ENCODE assay signal across 8 cellular contexts in genomic region chr22:31631381-31631780, GRCh38. TPM values are rescaled to one million over a fixed set of nuclear protein-coding genes. Genes with fewer than 3 reads are reported as not detected.
DNase-seq lines count a peak whose midpoint lies in the region; ATAC-seq, FAIRE-seq and TF ChIP-seq lines count a peak whose summit lies in the region.

No MANE protein-coding gene starts in this region.

- TF ChIP-seq POLR2A in body of pancreas (IDR thresholded peaks at IDR 0.05) = no peak

- peak overlapping the region; percentile 70; the same call in 1 of the 2 replicates for H3K27ac ChIP-seq in 22Rv1
- peak overlapping the region; percentile 84 for H3K27ac ChIP-seq in HL-60 (replicated peaks)
- H3K27ac ChIP-seq in body of pancreas = peak overlapping the region; percentile 2 to 91 (median 84)
- H3K27ac ChIP-seq in mesodermal cell (ENCODE audit: low read depth, low read length, severe bottlenecking) = peak overlapping the region; percentile 92

- H3K36me3 ChIP-seq in body of pancreas (replicated peaks in 1 of 2; ENCODE audit: insufficient read depth in 1 of 2, low read depth in 2 of 2) (no peaks in the 10 kb centered on the region), mesodermal cell (ENCODE audit: control insufficient read depth, insufficient read depth, low read length) (peaks cover 21% of the 10 kb centered on the region)

- peaks cover 72% of the 10 kb centered on the region for H3K4me1 ChIP-seq in body of pancreas
- peaks cover 14% of the 10 kb centered on the region for H3K4me1 ChIP-seq in mesodermal cell (ENCODE audit: control insufficient read depth, insufficient read depth, low read length, poor library complexity, severe bottlenecking)

- ATAC-seq in body of pancreas = no peak

- H3K27me3 ChIP-seq in HL-60 (ENCODE audit: insufficient read depth, poor library complexity, severe bottlenecking) (no peaks in the 10 kb centered on the region), body of pancreas (no peaks in the 10 kb centered on the region)

- FAIRE-seq in HTR-8/SVneo (lab: Jason Lieb, UNC) = no peak

- 83% methylated on average over 9 of the region's 9 CpGs; no CpG with 5 or more reads in 1 of the 2 donors for WGBS in body of pancreas, 2 donors
- 70 to 78% methylated on average over 6 to 9 of the region's 9 CpGs for WGBS in mesodermal cell (ENCODE audit: insufficient coverage in 2 of 2), 2 experiments

- intact Hi-C loops in body of pancreas (cut with DNase I) = no loop called here

- DNase-seq in HL-60 (ENCODE audit: low read depth in 1 of 2, low spot score in 1 of 2) (no peak), body of pancreas (no peak), HTR-8/SVneo (ENCODE audit: insufficient read length, low spot score) (no peak), DMS114 treated with DMSO at 0.1 percent for 48 hours (lab: John Stamatoyannopoulos, UW; ENCODE audit: unreplicated experiment) (no peak), NOMO-1 treated with dmso at 0.1 percent for 144 hours (lab: John Stamatoyannopoulos, UW; ENCODE audit: unreplicated experiment) (no peak), T1000 (lab: John Stamatoyannopoulos, UW) (no peak)

- H3K4me3 ChIP-seq in HL-60 (replicated peaks; ENCODE audit: insufficient read depth, low read length) (peak overlapping the region; percentile 61), body of pancreas (no peak overlapping the region), mesodermal cell (ENCODE audit: extremely low read depth, insufficient read depth, low read length, poor library complexity, severe bottlenecking) (peak overlapping the region; percentile 82)

- TF ChIP-seq CTCF in 22Rv1 (IDR thresholded peaks at IDR 0.05) = no peak
- no peak for TF ChIP-seq CTCF in HL-60 (IDR thresholded peaks at IDR 0.05; ENCODE audit: insufficient read depth, low read length)
- no peak for TF ChIP-seq CTCF in body of pancreas (IDR thresholded peaks at IDR 0.05)

- H3K9me3 ChIP-seq in body of pancreas (no peaks in the 10 kb centered on the region), mesodermal cell (ENCODE audit: control insufficient read depth, low read length) (no peaks in the 10 kb centered on the region)

RNA-seq across cellular contexts. Expression of gene PISD, which starts 30.6 kb away (rescaled TPM):
- 10 to 100 TPM; 22.3 to 31.3 TPM for total RNA-seq in body of pancreas
- polyA plus RNA-seq in mesodermal cell (2013, experiment 1 of 2) = 29.5 TPM
- 25.3 TPM for polyA plus RNA-seq in mesodermal cell (2013, experiment 2 of 2)

Comparison
In these comparisons a context has a peak if more than half of its experiments do, and no peak if none do; other contexts are left out.
1. H3K4me3 ChIP-seq: peak in HL-60 (single experiment) and mesodermal cell (single experiment); none in body of pancreas (0 of 2).
2. Peak in every context shown above with its lines, with median percentiles within 50 percentile points of each other: H3K27ac ChIP-seq.